ENCODE assay signal across 1 cellular context in the genomic region with DNA sequence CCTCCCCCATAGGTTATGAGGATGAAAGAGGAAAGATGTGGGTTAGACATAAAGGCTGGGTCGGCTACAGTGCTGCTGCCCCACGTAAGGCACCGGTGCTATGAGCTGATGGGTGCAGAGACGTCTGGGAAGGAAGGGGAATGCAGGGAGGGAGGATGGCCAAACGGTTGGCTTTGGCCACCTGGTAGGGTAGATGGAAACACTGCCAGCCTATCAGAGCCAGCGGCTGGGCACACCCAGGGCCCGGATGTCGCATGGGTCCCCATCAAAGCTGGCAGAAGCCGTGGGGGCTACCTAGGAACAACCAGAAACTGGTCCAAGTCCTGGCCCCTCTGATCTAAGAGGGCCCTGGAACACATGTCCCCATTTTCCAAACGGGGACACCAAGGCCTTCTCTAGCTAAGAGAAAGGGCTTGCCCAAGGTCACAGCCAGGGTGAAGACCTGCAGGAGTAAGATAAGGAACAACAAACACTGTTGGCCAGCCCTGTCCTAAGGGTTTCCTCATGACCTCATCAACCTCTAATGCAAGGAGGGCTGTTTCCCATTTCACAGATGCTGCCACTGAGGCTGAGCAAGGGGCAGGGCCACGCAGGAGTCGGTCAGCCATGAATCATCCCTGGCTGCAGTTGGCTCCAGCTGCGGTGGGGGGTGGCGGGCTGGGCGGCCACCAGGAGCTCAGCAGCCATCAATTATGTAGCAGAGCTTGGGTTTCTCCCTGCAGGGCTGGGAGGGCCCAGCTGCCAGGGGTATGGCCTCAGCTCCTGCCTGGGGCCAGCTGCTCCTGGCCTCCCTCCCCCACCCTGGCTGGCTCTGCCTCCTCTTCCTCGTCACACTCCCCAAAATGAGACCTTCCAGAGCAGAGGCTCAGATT.
TF ChIP-seq lines count a peak whose summit lies in the region.

No MANE protein-coding gene starts in this region.

TF ChIP-seq in K562, 482 proteins besides CTCF, POLR2A, EP300 and RAD21 (continues in another document):
- TF ChIP-seq CEBPB (tag; IDR thresholded peaks at IDR 0.05) (peak; percentile 59), FOXA3 (CRISPR knock-in tag; conservative IDR thresholded peaks at IDR 0.05 in 1 of 2, IDR thresholded peaks at IDR 0.05 in 1 of 2) (no peak), CREB1 (IDR thresholded peaks at IDR 0.05) (peak; percentile 53; the same call in 1 of the 2 replicates), CREB1 (CRISPR knock-in tag; IDR thresholded peaks at IDR 0.05) (peak; percentile 70; the same call in 1 of the 2 replicates), HDAC1 (IDR thresholded peaks at IDR 0.05) (peak; percentile 80 to 81; a peak in 3 of 4 replicates), NEUROD1 (IDR thresholded peaks at IDR 0.05; ENCODE audit: borderline replicate concordance, low read depth, low read length, partially characterized antibody) (peak; percentile 77), ZNF551 (CRISPR knock-in tag; IDR thresholded peaks at IDR 0.05) (no peak), POLR3G (IDR thresholded peaks at IDR 0.05; ENCODE audit: extremely low read depth, insufficient read length, insufficient replicate concordance) (no peak), SETDB1 (IDR thresholded peaks at IDR 0.05; ENCODE audit: low read length) (no peak), ZC3H8 (IDR thresholded peaks at IDR 0.05) (no peak), ZNF408 (CRISPR knock-in tag; IDR thresholded peaks at IDR 0.05; ENCODE audit: low read depth) (no peak), HNRNPL (IDR thresholded peaks at IDR 0.05; ENCODE audit: low read depth, low read length) (no peak), SLC30A9 (CRISPR knock-in tag; IDR thresholded peaks at IDR 0.05) (no peak), ZBTB17 (CRISPR knock-in tag; IDR thresholded peaks at IDR 0.05) (no peak; the same call in 1 of the 2 replicates), SPI1 (IDR thresholded peaks at IDR 0.05; ENCODE audit: borderline replicate concordance, low read depth, low read length) (no peak), FUS (optimal IDR thresholded peaks at IDR 0.05; ENCODE audit: low read depth, low read length) (no peak), TBL1XR1 (IDR thresholded peaks at IDR 0.05; ENCODE audit: low read length in 2 of 2) (peak in 1 of 2 experiments; percentile 56; a peak in 2 of 4 replicates), ZNF316 (IDR thresholded peaks at IDR 0.05) (no peak), ZNF263 (CRISPR knock-in tag; IDR thresholded peaks at IDR 0.05; ENCODE audit: borderline replicate concordance) (no peak), JUN (IDR thresholded peaks at IDR 0.05; ENCODE audit: borderline replicate concordance, low read depth, low read length) (peak; percentile 94), JUN (CRISPR knock-in tag; IDR thresholded peaks at IDR 0.05; ENCODE audit: borderline replicate concordance) (peak; percentile 97), FOS (IDR thresholded peaks at IDR 0.05; ENCODE audit: extremely low read depth, insufficient read length) (no peak), SIN3A (IDR thresholded peaks at IDR 0.05; ENCODE audit: borderline replicate concordance in 2 of 2, control insufficient read depth in 1 of 2, low read depth in 2 of 2, low read length in 2 of 2) (peak; percentile 20 to 50; a peak in 2 of 4 replicates), NFE2L1 (tag; IDR thresholded peaks at IDR 0.05; ENCODE audit: borderline replicate concordance, low read depth) (no peak), CCNT2 (IDR thresholded peaks at IDR 0.05; ENCODE audit: borderline replicate concordance, extremely low read depth, insufficient read length, low read depth, low read length) (no peak), EP400 (IDR thresholded peaks at IDR 0.05) (peak; percentile 49; the same call in 1 of the 2 replicates), MAFF (IDR thresholded peaks at IDR 0.05; ENCODE audit: low read length) (no peak), CTBP1 (IDR thresholded peaks at IDR 0.05; ENCODE audit: borderline replicate concordance) (peak; percentile 81), TGIF2 (CRISPR knock-in tag; IDR thresholded peaks at IDR 0.05) (no peak), ZNF76 (CRISPR knock-in tag; IDR thresholded peaks at IDR 0.05; ENCODE audit: borderline replicate concordance) (no peak), KAT7 (CRISPR knock-in tag; IDR thresholded peaks at IDR 0.05; ENCODE audit: borderline replicate concordance) (no peak), BDP1 (IDR thresholded peaks at IDR 0.05; ENCODE audit: insufficient read depth, insufficient read length) (no peak), PHB2 (IDR thresholded peaks at IDR 0.05; ENCODE audit: low read depth) (no peak), ZNF830 (CRISPR knock-in tag; IDR thresholded peaks at IDR 0.05) (no peak), RFX5 (IDR thresholded peaks at IDR 0.05; ENCODE audit: low read depth, low read length) (no peak), DIDO1 (tag; IDR thresholded peaks at IDR 0.05; ENCODE audit: low read depth) (no peak), NRF1 (conservative IDR thresholded peaks at IDR 0.05 in 1 of 2, IDR thresholded peaks at IDR 0.05 in 1 of 2) (peak; percentile 28 to 29; a peak in 2 of 4 replicates), U2AF1 (optimal IDR thresholded peaks at IDR 0.05; ENCODE audit: low read depth, low read length) (no peak), CBX1 (IDR thresholded peaks at IDR 0.05; ENCODE audit: low read depth) (peak; percentile 98), ZNF174 (CRISPR knock-in tag; IDR thresholded peaks at IDR 0.05) (no peak), HNRNPLL (IDR thresholded peaks at IDR 0.05; ENCODE audit: low read depth, low read length, poor library complexity, severe bottlenecking) (no peak), KDM2B (CRISPR knock-in tag; IDR thresholded peaks at IDR 0.05) (no peak), CC2D1A (IDR thresholded peaks at IDR 0.05) (peak; percentile 68), ZNF586 (CRISPR knock-in tag; conservative IDR thresholded peaks at IDR 0.05) (no peak)
- TF ChIP-seq, protein P1, sequence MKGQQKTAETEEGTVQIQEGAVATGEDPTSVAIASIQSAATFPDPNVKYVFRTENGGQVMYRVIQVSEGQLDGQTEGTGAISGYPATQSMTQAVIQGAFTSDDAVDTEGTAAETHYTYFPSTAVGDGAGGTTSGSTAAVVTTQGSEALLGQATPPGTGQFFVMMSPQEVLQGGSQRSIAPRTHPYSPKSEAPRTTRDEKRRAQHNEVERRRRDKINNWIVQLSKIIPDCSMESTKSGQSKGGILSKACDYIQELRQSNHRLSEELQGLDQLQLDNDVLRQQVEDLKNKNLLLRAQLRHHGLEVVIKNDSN (CRISPR knock-in tag; IDR thresholded peaks at IDR 0.05), result peak; percentile 38; the same call in 1 of the 2 replicates
- TF ChIP-seq, protein P2, sequence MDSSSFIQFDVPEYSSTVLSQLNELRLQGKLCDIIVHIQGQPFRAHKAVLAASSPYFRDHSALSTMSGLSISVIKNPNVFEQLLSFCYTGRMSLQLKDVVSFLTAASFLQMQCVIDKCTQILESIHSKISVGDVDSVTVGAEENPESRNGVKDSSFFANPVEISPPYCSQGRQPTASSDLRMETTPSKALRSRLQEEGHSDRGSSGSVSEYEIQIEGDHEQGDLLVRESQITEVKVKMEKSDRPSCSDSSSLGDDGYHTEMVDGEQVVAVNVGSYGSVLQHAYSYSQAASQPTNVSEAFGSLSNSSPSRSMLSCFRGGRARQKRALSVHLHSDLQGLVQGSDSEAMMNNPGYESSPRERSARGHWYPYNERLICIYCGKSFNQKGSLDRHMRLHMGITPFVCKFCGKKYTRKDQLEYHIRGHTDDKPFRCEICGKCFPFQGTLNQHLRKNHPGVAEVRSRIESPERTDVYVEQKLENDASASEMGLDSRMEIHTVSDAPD (CRISPR knock-in tag; IDR thresholded peaks at IDR 0.05), result no peak
- TF ChIP-seq, protein P3, sequence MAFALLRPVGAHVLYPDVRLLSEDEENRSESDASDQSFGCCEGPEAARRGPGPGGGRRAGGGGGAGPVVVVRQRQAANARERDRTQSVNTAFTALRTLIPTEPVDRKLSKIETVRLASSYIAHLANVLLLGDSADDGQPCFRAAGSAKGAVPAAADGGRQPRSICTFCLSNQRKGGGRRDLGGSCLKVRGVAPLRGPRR (CRISPR knock-in tag; IDR thresholded peaks at IDR 0.05), result no peak
- TF ChIP-seq, protein P4, sequence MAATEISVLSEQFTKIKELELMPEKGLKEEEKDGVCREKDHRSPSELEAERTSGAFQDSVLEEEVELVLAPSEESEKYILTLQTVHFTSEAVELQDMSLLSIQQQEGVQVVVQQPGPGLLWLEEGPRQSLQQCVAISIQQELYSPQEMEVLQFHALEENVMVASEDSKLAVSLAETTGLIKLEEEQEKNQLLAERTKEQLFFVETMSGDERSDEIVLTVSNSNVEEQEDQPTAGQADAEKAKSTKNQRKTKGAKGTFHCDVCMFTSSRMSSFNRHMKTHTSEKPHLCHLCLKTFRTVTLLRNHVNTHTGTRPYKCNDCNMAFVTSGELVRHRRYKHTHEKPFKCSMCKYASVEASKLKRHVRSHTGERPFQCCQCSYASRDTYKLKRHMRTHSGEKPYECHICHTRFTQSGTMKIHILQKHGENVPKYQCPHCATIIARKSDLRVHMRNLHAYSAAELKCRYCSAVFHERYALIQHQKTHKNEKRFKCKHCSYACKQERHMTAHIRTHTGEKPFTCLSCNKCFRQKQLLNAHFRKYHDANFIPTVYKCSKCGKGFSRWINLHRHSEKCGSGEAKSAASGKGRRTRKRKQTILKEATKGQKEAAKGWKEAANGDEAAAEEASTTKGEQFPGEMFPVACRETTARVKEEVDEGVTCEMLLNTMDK (IDR thresholded peaks at IDR 0.05; ENCODE audit: borderline replicate concordance, insufficient read depth, low read depth, low read length, poor library complexity, severe bottlenecking), result no peak
- TF ChIP-seq, protein P5, sequence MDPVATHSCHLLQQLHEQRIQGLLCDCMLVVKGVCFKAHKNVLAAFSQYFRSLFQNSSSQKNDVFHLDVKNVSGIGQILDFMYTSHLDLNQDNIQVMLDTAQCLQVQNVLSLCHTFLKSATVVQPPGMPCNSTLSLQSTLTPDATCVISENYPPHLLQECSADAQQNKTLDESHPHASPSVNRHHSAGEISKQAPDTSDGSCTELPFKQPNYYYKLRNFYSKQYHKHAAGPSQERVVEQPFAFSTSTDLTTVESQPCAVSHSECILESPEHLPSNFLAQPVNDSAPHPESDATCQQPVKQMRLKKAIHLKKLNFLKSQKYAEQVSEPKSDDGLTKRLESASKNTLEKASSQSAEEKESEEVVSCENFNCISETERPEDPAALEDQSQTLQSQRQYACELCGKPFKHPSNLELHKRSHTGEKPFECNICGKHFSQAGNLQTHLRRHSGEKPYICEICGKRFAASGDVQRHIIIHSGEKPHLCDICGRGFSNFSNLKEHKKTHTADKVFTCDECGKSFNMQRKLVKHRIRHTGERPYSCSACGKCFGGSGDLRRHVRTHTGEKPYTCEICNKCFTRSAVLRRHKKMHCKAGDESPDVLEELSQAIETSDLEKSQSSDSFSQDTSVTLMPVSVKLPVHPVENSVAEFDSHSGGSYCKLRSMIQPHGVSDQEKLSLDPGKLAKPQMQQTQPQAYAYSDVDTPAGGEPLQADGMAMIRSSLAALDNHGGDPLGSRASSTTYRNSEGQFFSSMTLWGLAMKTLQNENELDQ (CRISPR knock-in tag; IDR thresholded peaks at IDR 0.05; ENCODE audit: borderline replicate concordance), result no peak
- TF ChIP-seq, protein P6, sequence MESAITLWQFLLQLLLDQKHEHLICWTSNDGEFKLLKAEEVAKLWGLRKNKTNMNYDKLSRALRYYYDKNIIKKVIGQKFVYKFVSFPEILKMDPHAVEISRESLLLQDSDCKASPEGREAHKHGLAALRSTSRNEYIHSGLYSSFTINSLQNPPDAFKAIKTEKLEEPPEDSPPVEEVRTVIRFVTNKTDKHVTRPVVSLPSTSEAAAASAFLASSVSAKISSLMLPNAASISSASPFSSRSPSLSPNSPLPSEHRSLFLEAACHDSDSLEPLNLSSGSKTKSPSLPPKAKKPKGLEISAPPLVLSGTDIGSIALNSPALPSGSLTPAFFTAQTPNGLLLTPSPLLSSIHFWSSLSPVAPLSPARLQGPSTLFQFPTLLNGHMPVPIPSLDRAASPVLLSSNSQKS (CRISPR knock-in tag; IDR thresholded peaks at IDR 0.05), result no peak
- TF ChIP-seq, protein P7, sequence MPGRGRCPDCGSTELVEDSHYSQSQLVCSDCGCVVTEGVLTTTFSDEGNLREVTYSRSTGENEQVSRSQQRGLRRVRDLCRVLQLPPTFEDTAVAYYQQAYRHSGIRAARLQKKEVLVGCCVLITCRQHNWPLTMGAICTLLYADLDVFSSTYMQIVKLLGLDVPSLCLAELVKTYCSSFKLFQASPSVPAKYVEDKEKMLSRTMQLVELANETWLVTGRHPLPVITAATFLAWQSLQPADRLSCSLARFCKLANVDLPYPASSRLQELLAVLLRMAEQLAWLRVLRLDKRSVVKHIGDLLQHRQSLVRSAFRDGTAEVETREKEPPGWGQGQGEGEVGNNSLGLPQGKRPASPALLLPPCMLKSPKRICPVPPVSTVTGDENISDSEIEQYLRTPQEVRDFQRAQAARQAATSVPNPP (IDR thresholded peaks at IDR 0.05; ENCODE audit: borderline replicate concordance, insufficient read depth, insufficient read length), result no peak
- TF ChIP-seq, protein P8, sequence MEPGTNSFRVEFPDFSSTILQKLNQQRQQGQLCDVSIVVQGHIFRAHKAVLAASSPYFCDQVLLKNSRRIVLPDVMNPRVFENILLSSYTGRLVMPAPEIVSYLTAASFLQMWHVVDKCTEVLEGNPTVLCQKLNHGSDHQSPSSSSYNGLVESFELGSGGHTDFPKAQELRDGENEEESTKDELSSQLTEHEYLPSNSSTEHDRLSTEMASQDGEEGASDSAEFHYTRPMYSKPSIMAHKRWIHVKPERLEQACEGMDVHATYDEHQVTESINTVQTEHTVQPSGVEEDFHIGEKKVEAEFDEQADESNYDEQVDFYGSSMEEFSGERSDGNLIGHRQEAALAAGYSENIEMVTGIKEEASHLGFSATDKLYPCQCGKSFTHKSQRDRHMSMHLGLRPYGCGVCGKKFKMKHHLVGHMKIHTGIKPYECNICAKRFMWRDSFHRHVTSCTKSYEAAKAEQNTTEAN (CRISPR knock-in tag; IDR thresholded peaks at IDR 0.05), result no peak
- TF ChIP-seq, protein P9, sequence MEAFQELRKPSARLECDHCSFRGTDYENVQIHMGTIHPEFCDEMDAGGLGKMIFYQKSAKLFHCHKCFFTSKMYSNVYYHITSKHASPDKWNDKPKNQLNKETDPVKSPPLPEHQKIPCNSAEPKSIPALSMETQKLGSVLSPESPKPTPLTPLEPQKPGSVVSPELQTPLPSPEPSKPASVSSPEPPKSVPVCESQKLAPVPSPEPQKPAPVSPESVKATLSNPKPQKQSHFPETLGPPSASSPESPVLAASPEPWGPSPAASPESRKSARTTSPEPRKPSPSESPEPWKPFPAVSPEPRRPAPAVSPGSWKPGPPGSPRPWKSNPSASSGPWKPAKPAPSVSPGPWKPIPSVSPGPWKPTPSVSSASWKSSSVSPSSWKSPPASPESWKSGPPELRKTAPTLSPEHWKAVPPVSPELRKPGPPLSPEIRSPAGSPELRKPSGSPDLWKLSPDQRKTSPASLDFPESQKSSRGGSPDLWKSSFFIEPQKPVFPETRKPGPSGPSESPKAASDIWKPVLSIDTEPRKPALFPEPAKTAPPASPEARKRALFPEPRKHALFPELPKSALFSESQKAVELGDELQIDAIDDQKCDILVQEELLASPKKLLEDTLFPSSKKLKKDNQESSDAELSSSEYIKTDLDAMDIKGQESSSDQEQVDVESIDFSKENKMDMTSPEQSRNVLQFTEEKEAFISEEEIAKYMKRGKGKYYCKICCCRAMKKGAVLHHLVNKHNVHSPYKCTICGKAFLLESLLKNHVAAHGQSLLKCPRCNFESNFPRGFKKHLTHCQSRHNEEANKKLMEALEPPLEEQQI (IDR thresholded peaks at IDR 0.05), result no peak
